In the genomic region with DNA sequence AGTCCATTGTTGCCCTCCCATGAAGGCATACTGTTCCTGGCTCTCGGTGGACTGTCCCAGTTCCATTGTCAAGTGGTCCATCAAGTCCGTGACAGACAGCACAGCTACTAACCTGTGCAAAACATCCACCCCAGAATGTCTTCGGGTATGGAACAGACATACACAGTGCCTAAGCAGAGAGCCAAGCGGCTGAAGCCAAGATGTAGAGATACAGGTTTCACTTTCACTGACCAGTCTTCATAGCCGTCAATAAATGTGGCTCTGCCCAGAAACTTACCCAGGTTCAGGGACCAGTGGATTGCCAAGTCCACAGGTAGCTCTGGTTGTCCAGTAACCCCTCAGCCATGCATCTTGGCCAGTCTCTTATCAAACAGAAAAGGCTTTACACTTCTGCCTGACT, we compare ENCODE assay signal across 1 cellular context.
TF ChIP-seq lines count a peak whose summit lies in the region.

No MANE protein-coding gene starts in this region.

TF ChIP-seq in HepG2, 621 proteins besides CTCF, POLR2A, EP300 and RAD21:
- TF ChIP-seq ADNP (CRISPR knock-in tag; IDR thresholded peaks at IDR 0.05) (no peak), FOXK2 (IDR thresholded peaks at IDR 0.05) (no peak), CBX5 (CRISPR knock-in tag; IDR thresholded peaks at IDR 0.05; ENCODE audit: borderline replicate concordance) (no peak), MIER2 (CRISPR knock-in tag; IDR thresholded peaks at IDR 0.05) (no peak), ELF4 (CRISPR knock-in tag; IDR thresholded peaks at IDR 0.05; ENCODE audit: borderline replicate concordance) (no peak), ZNF331 (CRISPR knock-in tag; IDR thresholded peaks at IDR 0.05) (no peak), GZF1 (CRISPR knock-in tag; IDR thresholded peaks at IDR 0.05) (no peak), NKX3-1 (CRISPR knock-in tag; IDR thresholded peaks at IDR 0.05) (no peak), EZH2 (conservative IDR thresholded peaks at IDR 0.05; ENCODE audit: low read depth, low read length) (no peak), EEA1 (CRISPR knock-in tag; IDR thresholded peaks at IDR 0.05; ENCODE audit: borderline replicate concordance) (no peak), EED (CRISPR knock-in tag; IDR thresholded peaks at IDR 0.05) (no peak), ZNF773 (CRISPR knock-in tag; IDR thresholded peaks at IDR 0.05; ENCODE audit: borderline replicate concordance) (no peak)
- TF ChIP-seq, protein P1, sequence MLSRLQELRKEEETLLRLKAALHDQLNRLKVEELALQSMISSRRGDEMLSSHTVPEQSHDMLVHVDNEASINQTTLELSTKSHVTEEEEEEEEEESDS (CRISPR knock-in tag; IDR thresholded peaks at IDR 0.05; ENCODE audit: borderline replicate concordance): no peak
TF ChIP-seq in HepG2: peak in this region for 0.
